In the genomic region with DNA sequence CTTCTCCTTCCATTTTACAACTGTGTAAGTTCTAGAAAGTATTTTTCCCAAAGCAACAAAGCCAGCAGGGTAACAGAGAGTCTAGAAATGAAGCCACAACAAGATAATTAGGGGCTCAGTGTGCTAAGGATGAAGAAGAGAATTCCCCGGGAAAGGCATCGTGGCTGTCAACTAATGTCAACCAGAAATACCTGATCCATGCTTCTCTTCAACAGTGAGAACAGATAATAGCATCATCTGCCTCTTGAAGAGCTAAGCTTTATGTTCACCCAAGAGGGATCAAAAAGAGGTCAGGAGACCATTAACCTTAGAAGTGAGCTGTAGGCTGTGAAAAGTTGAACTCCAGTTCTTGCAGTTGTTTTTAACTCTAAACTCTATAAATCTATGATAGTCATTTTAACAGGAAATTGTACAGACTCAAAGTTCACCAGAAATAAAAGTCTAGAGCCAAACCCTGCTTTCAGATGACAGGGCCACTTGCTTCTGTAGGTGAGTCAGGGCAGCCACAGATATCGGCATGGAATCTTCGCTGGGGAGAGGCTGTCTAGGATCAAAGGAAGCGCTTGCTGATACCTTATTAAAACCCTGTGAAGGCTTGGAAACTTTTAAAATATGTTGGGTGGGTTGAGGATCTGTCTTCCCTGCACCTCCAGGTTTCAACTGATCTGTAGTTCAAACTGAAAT, we compare ENCODE assay signal across 29 cellular contexts.
A peak's percentile ranks its signal among the peaks of the same experiment; 100 is the strongest.
DNase-seq lines count a peak whose midpoint lies in the region; ATAC-seq and TF ChIP-seq lines count a peak whose summit lies in the region.
"Had no signal": no experiment of that assay in that cellular context is flagged by ENCODE, and none has a peak within 500 bp of the region (broad histone marks: within the 10 kb centered on the region; RNA-seq: fewer than 3 reads in every experiment).

No MANE protein-coding gene starts in this region.

- intact Hi-C loops in activated CD4-positive, alpha-beta T cell treated with anti-CD3 and anti-CD28 coated beads for 36 hours (cut with DNase I, micrococcal nuclease) = no loop called here
- intact Hi-C loops in activated CD4-positive, alpha-beta T cell treated with anti-CD3 and anti-CD28 coated beads, Interleukin-2, amount 10 ng/mL, durations not matched to agents 24 days and 14 days (cut with micrococcal nuclease) = no loop called here
- intact Hi-C loops in left colon (cut with DNase I, micrococcal nuclease) (no loop called here), mucosa of descending colon (cut with DNase I, micrococcal nuclease) (no loop called here), transverse colon (cut with DNase I; ENCODE audit: low total_unique reads) (no loop called here)

- peaks cover 2% of the 10 kb centered on the region for H3K27me3 Mint-ChIP-seq in activated CD4-positive, alpha-beta T cell treated with anti-CD3 and anti-CD28 coated beads for 36 hours
- H3K27me3 Mint-ChIP-seq in activated CD4-positive, alpha-beta T cell treated with anti-CD3 and anti-CD28 coated beads, Interleukin-2, amount 10 ng/mL, durations not matched to agents 24 days and 14 days = peaks cover 2% of the 10 kb centered on the region

- no peaks in the 10 kb centered on the region for H3K36me3 Mint-ChIP-seq in activated CD4-positive, alpha-beta T cell treated with anti-CD3 and anti-CD28 coated beads for 36 hours (ENCODE audit: low read depth)
- peaks cover 7% of the 10 kb centered on the region for H3K36me3 Mint-ChIP-seq in activated CD4-positive, alpha-beta T cell treated with anti-CD3 and anti-CD28 coated beads, Interleukin-2, amount 10 ng/mL, durations not matched to agents 24 days and 14 days (ENCODE audit: low read depth)
- H3K36me3 Mint-ChIP-seq: CD8-positive, alpha-beta T cell had no signal

- no peak for TF ChIP-seq EP300 in transverse colon (IDR thresholded peaks at IDR 0.05; ENCODE audit: low read depth)

- H3K4me3 Mint-ChIP-seq in activated CD4-positive, alpha-beta T cell treated with anti-CD3 and anti-CD28 coated beads for 36 hours = no peak overlapping the region
- no peak overlapping the region for H3K4me3 Mint-ChIP-seq in activated CD4-positive, alpha-beta T cell treated with anti-CD3 and anti-CD28 coated beads, Interleukin-2, amount 10 ng/mL, durations not matched to agents 24 days and 14 days
- H3K4me3 Mint-ChIP-seq: B cell; CD8-positive, alpha-beta T cell had no signal

- H3K27ac ChIP-seq in transverse colon = peak overlapping the region; percentile 8 to 47 (median 22)
- no peak overlapping the region for H3K27ac ChIP-seq in brain microvascular endothelial cell
- H3K27ac ChIP-seq: 22Rv1, C4-2B, HL-60, SJCRH30 had no signal

- DNase-seq in activated CD4-positive, alpha-beta T cell treated with anti-CD3 and anti-CD28 coated beads for 36 hours = no peak
- no peak for DNase-seq in activated CD4-positive, alpha-beta T cell treated with anti-CD3 and anti-CD28 coated beads, Interleukin-2, amount 10 ng/mL, durations not matched to agents 24 days and 14 days
- DNase-seq in left colon = no peak
- DNase-seq in mucosa of descending colon = no peak
- peak; percentile 35 for DNase-seq in transverse colon
- no peak for DNase-seq in germinal center (ENCODE audit: low spot score)
- no peak for DNase-seq in brain microvascular endothelial cell
- DNase-seq: CD8-positive, alpha-beta T cell; DMS 273 treated with DMSO at 0.1 percent for 48 hours; DMS79; EL; GDM1; MV-4-11; NCI-H1105; NCI-H1436 treated with DMSO at 0.1 percent for 48 hours; NCI-H1930; NCI-H2107; NCI-H446 treated with DMSO at 0.1 percent for 48 hours; NCI-H526; NCI-H82; NK-92 treated with Interleukin-12 subunit alpha and Interleukin-12 subunit beta, amount 100 ng/mL, for 24 hours; PC-3; SJCRH30 had no signal

- CTCF ChIA-PET in activated CD4-positive, alpha-beta T cell treated with anti-CD3 and anti-CD28 coated beads for 36 hours (lab: Charles Lee) = no interaction called here

- H3K4me1 ChIP-seq in mucosa of descending colon (ENCODE audit: low read depth) (peaks cover 2% of the 10 kb centered on the region), transverse colon (peaks cover under 1 to 31% (median 8%) of the 10 kb centered on the region in 4 donors)
- H3K4me1 ChIP-seq: SJCRH30 had no signal

- in situ Hi-C loops in transverse colon (cut with MboI; ENCODE audit: low pct_ligation_motif_present in 1 of 4, low pct_unique_long_range_greater_than_20kb in 1 of 4, low sequenced_read_pairs in 3 of 4) = no loop called here
- in situ Hi-C loops in brain microvascular endothelial cell (cut with HindIII; ENCODE audit: low pct_ligation_motif_present, low sequenced_read_pairs) = no loop called here

- no peak overlapping the region for H3K27ac Mint-ChIP-seq in activated CD4-positive, alpha-beta T cell treated with anti-CD3 and anti-CD28 coated beads for 36 hours
- H3K27ac Mint-ChIP-seq in activated CD4-positive, alpha-beta T cell treated with anti-CD3 and anti-CD28 coated beads, Interleukin-2, amount 10 ng/mL, durations not matched to agents 24 days and 14 days = no peak overlapping the region
- H3K27ac Mint-ChIP-seq: B cell; CD8-positive, alpha-beta T cell had no signal

- no peak overlapping the region for H3K4me3 ChIP-seq in mucosa of descending colon
- H3K4me3 ChIP-seq in transverse colon = no peak overlapping the region
- no peak overlapping the region for H3K4me3 ChIP-seq in brain microvascular endothelial cell (ENCODE audit: low read depth, low read length)
- H3K4me3 ChIP-seq: GM12878, SJCRH30 had no signal

- H3K9me3 ChIP-seq in mucosa of descending colon (no peaks in the 10 kb centered on the region), transverse colon (no peaks in the 10 kb centered on the region)
- H3K9me3 ChIP-seq: SJCRH30 had no signal

- H3K4me1 Mint-ChIP-seq in activated CD4-positive, alpha-beta T cell treated with anti-CD3 and anti-CD28 coated beads for 36 hours = peaks cover 19% of the 10 kb centered on the region
- H3K4me1 Mint-ChIP-seq in activated CD4-positive, alpha-beta T cell treated with anti-CD3 and anti-CD28 coated beads, Interleukin-2, amount 10 ng/mL, durations not matched to agents 24 days and 14 days = peaks cover 14% of the 10 kb centered on the region
- H3K4me1 Mint-ChIP-seq: B cell had no signal

- TF ChIP-seq POLR2A in transverse colon (IDR thresholded peaks at IDR 0.05) = no peak

- 64% methylated on average over 5 of the region's 5 CpGs; no CpG with 5 or more reads in 1 of the 2 donors for WGBS in transverse colon (ENCODE audit: low coverage in 1 of 2), 2 donors

- TF ChIP-seq CTCF in mucosa of descending colon (IDR thresholded peaks at IDR 0.05) (no peak), transverse colon (IDR thresholded peaks at IDR 0.05) (no peak), brain microvascular endothelial cell (IDR thresholded peaks at IDR 0.05; ENCODE audit: low read depth, low read length, missing control alignments) (no peak)

- H3K36me3 ChIP-seq in mucosa of descending colon (ENCODE audit: low read depth) (no peaks in the 10 kb centered on the region), transverse colon (no peaks in the 10 kb centered on the region), brain microvascular endothelial cell (replicated peaks) (no peaks in the 10 kb centered on the region)
- H3K36me3 ChIP-seq: SJCRH30 had no signal

- no peaks in the 10 kb centered on the region for H3K9me3 Mint-ChIP-seq in activated CD4-positive, alpha-beta T cell treated with anti-CD3 and anti-CD28 coated beads for 36 hours (ENCODE audit: low read depth)
- H3K9me3 Mint-ChIP-seq in activated CD4-positive, alpha-beta T cell treated with anti-CD3 and anti-CD28 coated beads, Interleukin-2, amount 10 ng/mL, durations not matched to agents 24 days and 14 days = peaks cover 8% of the 10 kb centered on the region
- H3K9me3 Mint-ChIP-seq: CD8-positive, alpha-beta T cell had no signal

- POLR2A ChIA-PET in activated CD4-positive, alpha-beta T cell treated with anti-CD3 and anti-CD28 coated beads for 36 hours (lab: Charles Lee) = no interaction called here

- H3K27me3 ChIP-seq in transverse colon (no peaks in the 10 kb centered on the region), brain microvascular endothelial cell (replicated peaks) (no peaks in the 10 kb centered on the region)

- peak; percentile 51 for ATAC-seq in activated CD4-positive, alpha-beta T cell treated with anti-CD3 and anti-CD28 coated beads for 36 hours
- ATAC-seq in left colon (peak; percentile 89), mucosa of descending colon (peak; percentile 92), GM18868 (IDR thresholded peaks at IDR 0.05; ENCODE audit: unreplicated experiment) (no peak)
- ATAC-seq: CD8-positive, alpha-beta T cell; GM12878; PC-3 had no signal
